Comparison of ENCODE assay signal across 11 cellular contexts in the genomic region with DNA sequence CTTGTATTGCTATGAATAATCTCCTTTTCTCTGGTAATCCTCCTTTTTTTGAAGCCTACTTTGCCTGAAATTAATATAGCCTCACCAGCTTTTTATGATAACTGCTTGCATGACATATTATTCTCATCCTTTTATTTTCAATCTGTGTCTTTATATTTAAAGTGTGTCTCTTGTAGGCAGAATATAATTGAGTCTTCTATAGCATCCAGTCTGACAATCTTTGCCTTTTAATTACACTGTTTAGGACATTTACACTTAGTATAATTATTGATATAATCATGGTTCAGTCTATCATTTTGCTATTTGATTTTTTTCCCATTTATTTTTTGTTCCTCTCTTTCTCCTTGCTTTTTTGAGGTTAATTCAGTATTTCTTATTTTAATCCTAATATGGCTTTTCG.
"Had no signal": no experiment of that assay in that cellular context is flagged by ENCODE, and none has a peak within 500 bp of the region (broad histone marks: within the 10 kb centered on the region; RNA-seq: fewer than 3 reads in every experiment).

No MANE protein-coding gene starts in this region.

- H3K9me3 ChIP-seq: HAP-1 had no signal

- H3K4me2 ChIP-seq: GM23338 had no signal

- FAIRE-seq: H1, H54 had no signal

- H3K27ac Mint-ChIP-seq: GM23338, H9, HFFc6 had no signal

- H3K36me3 ChIP-seq: HAP-1 had no signal

- H2AFZ ChIP-seq: GM23248, GM23338 had no signal

- H3K4me3 ChIP-seq: GM23248, GM23338, HAP-1 had no signal

- DNase-seq: GM23248, GOT3, H7, H9, HCEC 1CT, HFFc6 had no signal

- H3K4me3 Mint-ChIP-seq: GM23338, H9, HFFc6 had no signal

- H3K27ac ChIP-seq: GM23248 had no signal

- H3K4me1 ChIP-seq: HAP-1 had no signal

- ATAC-seq: GM23338, HCT116 had no signal

- H3K4me1 Mint-ChIP-seq: GM23338, H9 had no signal

- H3K9ac ChIP-seq: GM23248 had no signal
